16 cellular contexts compared by ENCODE assay signal in genomic region chrX:11429543-11430085, GRCh38.
DNase-seq lines count a peak whose midpoint lies in the region; ATAC-seq and TF ChIP-seq lines count a peak whose summit lies in the region.
"Had no signal": no experiment of that assay in that cellular context is flagged by ENCODE, and none has a peak within 500 bp of the region (broad histone marks: within the 10 kb centered on the region; RNA-seq: fewer than 3 reads in every experiment).

No MANE protein-coding gene starts in this region.

- H3K36me3 ChIP-seq in mammary epithelial cell (ENCODE audit: insufficient read depth, low read length) (no peaks in the 10 kb centered on the region), sigmoid colon (no peaks in the 10 kb centered on the region), mesendoderm (ENCODE audit: control insufficient read depth, insufficient read depth, low read length) (no peaks in the 10 kb centered on the region)
- H3K36me3 ChIP-seq: BLaER1, MG63, SJSA1 had no signal

- H3K27me3 ChIP-seq in mammary epithelial cell (ENCODE audit: insufficient read depth, low read length) (no peaks in the 10 kb centered on the region), sigmoid colon (no peaks in the 10 kb centered on the region), mesendoderm (ENCODE audit: insufficient read depth, low read length, poor library complexity) (no peaks in the 10 kb centered on the region)
- H3K27me3 ChIP-seq: MG63, SJSA1 had no signal

- TF ChIP-seq EP300 in sigmoid colon (IDR thresholded peaks at IDR 0.05): no peak

- no peak overlapping the region for H3K23ac ChIP-seq in mesendoderm (ENCODE audit: low read length)

- TF ChIP-seq POLR2A in sigmoid colon (IDR thresholded peaks at IDR 0.05): no peak

- ATAC-seq in HG03432 (IDR thresholded peaks at IDR 0.05; ENCODE audit: unreplicated experiment): peak; percentile 53
- ATAC-seq in HG03565 (IDR thresholded peaks at IDR 0.05; ENCODE audit: unreplicated experiment): no peak

- no peak overlapping the region for H3K4me2 ChIP-seq in mammary epithelial cell (ENCODE audit: insufficient read depth, low read depth, low read length)
- no peak overlapping the region for H3K4me2 ChIP-seq in mesendoderm (ENCODE audit: low read length)
- H3K4me2 ChIP-seq: BLaER1 had no signal

- H2BK120ac ChIP-seq in mesendoderm (ENCODE audit: low read depth, low read length): no peak overlapping the region

- H2AFZ ChIP-seq in mammary epithelial cell (ENCODE audit: low read depth, low read length): peak overlapping the region; percentile 30

- dilution Hi-C loops in mammary epithelial cell (cut with HindIII; ENCODE audit: low sequenced_read_pairs): no loop called here

- H3K9me3 ChIP-seq in mammary epithelial cell (replicated peaks; ENCODE audit: insufficient read depth, low read length) (peaks cover 10% of the 10 kb centered on the region), sigmoid colon (no peaks in the 10 kb centered on the region)
- H3K9me3 ChIP-seq: MG63, SJSA1 had no signal

- TF ChIP-seq CTCF in mammary epithelial cell (conservative IDR thresholded peaks at IDR 0.05 in 1 of 2, IDR thresholded peaks at IDR 0.05 in 1 of 2; ENCODE audit: extremely low read depth in 1 of 2, insufficient read depth in 1 of 2, low read depth in 1 of 2, low read length in 2 of 2): no peak
- no peak for TF ChIP-seq CTCF in sigmoid colon (IDR thresholded peaks at IDR 0.05)

- in situ Hi-C loops in mammary epithelial cell (cut with MboI; ENCODE audit: low sequenced_read_pairs in 2 of 2): no loop called here

- 41% methylated on average over 3 of the region's 3 CpGs for WGBS in mammary epithelial cell (ENCODE audit: low coverage, missing lambda C conversion rate)
- whole genome bisulfite sequencing in sigmoid colon, 2 donors: 78 to 90% methylated on average over 3 of the region's 3 CpGs
- no CpG with 5 or more reads among the region's 3 CpGs for WGBS in mesendoderm (ENCODE audit: extremely low coverage, insufficient coverage, low lambda C conversion rate)

- no peak overlapping the region for H3K4me3 ChIP-seq in mammary epithelial cell (replicated peaks in 1 of 3; ENCODE audit: insufficient read depth in 1 of 3, low read depth in 2 of 3, low read length in 3 of 3)
- no peak overlapping the region for H3K4me3 ChIP-seq in sigmoid colon
- no peak overlapping the region for H3K4me3 ChIP-seq in mesendoderm (ENCODE audit: low read length)
- H3K4me3 ChIP-seq: BLaER1, MG63, SJSA1 had no signal

- H3K9ac ChIP-seq in mammary epithelial cell (ENCODE audit: insufficient read depth, low read length): no peak overlapping the region
- H3K9ac ChIP-seq in mesendoderm (ENCODE audit: low read length): no peak overlapping the region
- H3K9ac ChIP-seq: BLaER1 had no signal

- no peaks in the 10 kb centered on the region for H4K20me1 ChIP-seq in mammary epithelial cell (ENCODE audit: insufficient read depth, low read length)
- H4K20me1 ChIP-seq: BLaER1 had no signal

- H3K18ac ChIP-seq in mesendoderm (ENCODE audit: low read length): no peak overlapping the region

- H3K27ac ChIP-seq in mammary epithelial cell (ENCODE audit: insufficient read depth, low read depth, low read length) (no peak overlapping the region), sigmoid colon (peak overlapping the region in 3 of 4 donors; percentile 31 to 86 (median 53)), mesendoderm (ENCODE audit: low read depth, low read length) (no peak overlapping the region)
- H3K27ac ChIP-seq: 22Rv1, BLaER1, SJSA1 had no signal

- H3K56ac ChIP-seq in mesendoderm (ENCODE audit: low read length): no peak overlapping the region

- no peaks in the 10 kb centered on the region for H3K79me1 ChIP-seq in mesendoderm (ENCODE audit: low read length)

- H3K79me2 ChIP-seq in mammary epithelial cell (ENCODE audit: insufficient read depth, low read length) (no peaks in the 10 kb centered on the region), mesendoderm (ENCODE audit: control insufficient read depth, insufficient read depth, low read length) (no peaks in the 10 kb centered on the region)

- CTCF ChIA-PET in mammary epithelial cell (lab: Charles Lee; ENCODE audit: low non-redundant PET): no interaction called here

- no peak overlapping the region for H2BK5ac ChIP-seq in mesendoderm (ENCODE audit: low read length)

- H3K4me1 ChIP-seq in mammary epithelial cell (ENCODE audit: insufficient read depth, low read length) (peaks cover 8% of the 10 kb centered on the region), sigmoid colon (peaks cover 0 to 47% (median 19%) of the 10 kb centered on the region in 4 donors), mesendoderm (ENCODE audit: control insufficient read depth, low read depth, low read length) (no peaks in the 10 kb centered on the region)
- H3K4me1 ChIP-seq: BLaER1, SJSA1 had no signal

- no peak overlapping the region for H4K8ac ChIP-seq in mesendoderm (ENCODE audit: low read depth, low read length)

- H2BK15ac ChIP-seq in mesendoderm (replicated peaks; ENCODE audit: low read depth): no peak overlapping the region

- DNase-seq in DMS 273 (lab: John Stamatoyannopoulos, UW; ENCODE audit: unreplicated experiment) (peak; percentile 55), DMS 273 treated with DMSO at 0.1 percent for 48 hours (lab: John Stamatoyannopoulos, UW) (no peak), mammary epithelial cell (peak; percentile 9), sigmoid colon (no peak), mesendoderm (no peak), RKO (ENCODE audit: low spot score) (no peak)
- DNase-seq: DMS53, MG63, NCI-H187 treated with DMSO at 0.1 percent for 48 hours, NCI-H446, SW 1271 had no signal

- BruUV-seq in mammary epithelial cell (replicated peaks; lab: Mats Ljungman, UMichigan): no TSS peak

- H2AK5ac ChIP-seq in mesendoderm (ENCODE audit: low read length): no peak overlapping the region

- no peak overlapping the region for H3K4ac ChIP-seq in mesendoderm (ENCODE audit: low read depth, low read length)

- no peak overlapping the region for H4K5ac ChIP-seq in mesendoderm (ENCODE audit: low read length)

- intact Hi-C loops in mammary epithelial cell (cut with micrococcal nuclease) (no loop called here), sigmoid colon (cut with DNase I) (loop anchor here (5.0 kb wide), 1 partner anchor 282 kb away; no protein-coding TSS in a partner anchor)

Comparison
In these comparisons a context has a peak if more than half of its experiments do, and no peak if none do; other contexts are left out.
1. DNase-seq: peak in DMS 273 (single experiment) and mammary epithelial cell (single experiment); none in DMS 273 treated with DMSO at 0.1 percent for 48 hours (single experiment), sigmoid colon (single experiment), mesendoderm (single experiment) and RKO (single experiment).
2. H3K27ac ChIP-seq: peak in sigmoid colon (3 of 4); none in mammary epithelial cell (single experiment) and mesendoderm (single experiment).